Comparison of ENCODE assay signal across 15 cellular contexts in genomic region chr2:54385271-54385670, GRCh38.
"Had no signal": no experiment of that assay in that cellular context is flagged by ENCODE, and none has a peak within 500 bp of the region (broad histone marks: within the 10 kb centered on the region; RNA-seq: fewer than 3 reads in every experiment).

No MANE protein-coding gene starts in this region.

- H3K4me3 ChIP-seq: esophagus squamous epithelium, hepatocyte, ovary, psoas muscle, tibial artery, uterus had no signal

- H3K27me3 ChIP-seq: brain microvascular endothelial cell, esophagus squamous epithelium, hepatocyte, ovary, tibial artery, uterus had no signal

- H3K4me1 ChIP-seq: uterus had no signal

- H3K9me3 ChIP-seq: esophagus squamous epithelium, ovary, psoas muscle, tibial artery, uterus had no signal

- H3K36me3 ChIP-seq: brain microvascular endothelial cell, esophagus squamous epithelium, ovary, tibial artery, uterus had no signal

- DNase-seq: activated CD4-positive, alpha-beta T cell treated with anti-CD3 and anti-CD28 coated beads, Interleukin-2, amount 10 ng/mL, durations not matched to agents 24 days and 14 days; activated CD8-positive, alpha-beta T cell treated with anti-CD3 and anti-CD28 coated beads for 36 hours; activated naive CD4-positive, alpha-beta T cell treated with anti-CD3 and anti-CD28 coated beads for 36 hours; activated T-cell treated with anti-CD3 and anti-CD28 coated beads, Interleukin-2, amount 50 U/mL, for 1 hour; aorta; brain microvascular endothelial cell; effector memory CD4-positive, alpha-beta T cell; esophagus squamous epithelium; ovary; psoas muscle; stimulated activated naive B cell treated with anti-CD40 and anti-IgM and Interleukin-4, amounts not matched to agents 10 μg/mL and 1 μg/mL and 100 μg/mL, for 72 hours; T1000; tibial artery; uterus had no signal

- ATAC-seq: activated CD8-positive, alpha-beta T cell treated with anti-CD3 and anti-CD28 coated beads for 36 hours; psoas muscle; stimulated activated naive B cell treated with anti-CD40 and anti-IgM and Interleukin-4, amounts not matched to agents 10 μg/mL and 1 μg/mL and 100 μg/mL, for 72 hours had no signal

- H3K27ac ChIP-seq: brain microvascular endothelial cell, hepatocyte, ovary, psoas muscle, tibial artery, uterus had no signal
